ENCODE assay signal across 8 cellular contexts in genomic region chrX:103356023-103356798, GRCh38. TPM values are rescaled to one million over a fixed set of nuclear protein-coding genes. Genes with fewer than 3 reads are reported as not detected.
DNase-seq lines count a peak whose midpoint lies in the region; ATAC-seq lines count a peak whose summit lies in the region.

TCEAL9 (plus strand) TSS chrX:103356506; CDS start chrX:103357685, 1,179 bp downstream.

- peak within 1 kb of the TSS; percentile 91 for H3K27ac ChIP-seq in ACC112 (ENCODE audit: low read depth, low read length)

- H3K4me1 ChIP-seq in ACC112 (ENCODE audit: control insufficient read depth, insufficient read depth, low read length, unreplicated experiment), result peaks cover 22% of the 10 kb centered on the region

- intact Hi-C loops in left cardiac atrium (cut with DNase I), result no loop called here

- H2AFZ ChIP-seq in ACC112 (ENCODE audit: low read length, unreplicated experiment), result peak within 1 kb of the TSS; percentile 85

- H3K4me3 ChIP-seq in ACC112 (ENCODE audit: low read depth, low read length), result peak within 1 kb of the TSS; percentile 98

- peaks cover 9% of the 10 kb centered on the region for H3K36me3 ChIP-seq in ACC112 (ENCODE audit: insufficient read depth, low read length)

- H3K27me3 ChIP-seq in ACC112 (ENCODE audit: insufficient read depth, low read length), result no peaks in the 10 kb centered on the region

- DNase-seq in NCI-H2196 treated with DMSO at 0.1 percent for 48 hours (lab: John Stamatoyannopoulos, UW; ENCODE audit: unreplicated experiment) (peak; percentile 22), anterior cingulate cortex (lab: John Stamatoyannopoulos, UW) (peak in 55 of 58 donors; percentile 0 to 63 (median 31)), left cardiac atrium (peak; percentile 65), occipital lobe (lab: John Stamatoyannopoulos, UW) (no peak)
- no peak for DNase-seq in stimulated activated CD4-positive, alpha-beta T cell treated with anti-CD3 and anti-CD28 coated beads, Interleukin-12 subunit alpha, Interleukin-12 subunit beta, amount 100 ng/mL, for 4 hours

- H3K79me2 ChIP-seq in ACC112 (ENCODE audit: control insufficient read depth, insufficient read depth, low read length, unreplicated experiment), result peaks cover 27% of the 10 kb centered on the region

- ATAC-seq in GM18868 (IDR thresholded peaks at IDR 0.05; ENCODE audit: unreplicated experiment), result peak; percentile 81
- ATAC-seq in left cardiac atrium, result peak; percentile 95 to 98
- ATAC-seq in GM21423 (IDR thresholded peaks at IDR 0.05; ENCODE audit: unreplicated experiment), result no peak

RNA-seq across cellular contexts. Expression of gene TCEAL9, which starts in this region (rescaled TPM):
- total RNA-seq in left cardiac atrium (10 to 100 TPM; 28.6 to 42.1 TPM), occipital lobe (36.5 TPM)

Comparison
In these comparisons a context has a peak if more than half of its experiments do, and no peak if none do; other contexts are left out.
1. DNase-seq: peak in NCI-H2196 treated with DMSO at 0.1 percent for 48 hours (single experiment), anterior cingulate cortex (55 of 58) and left cardiac atrium (single experiment); none in occipital lobe (single experiment) and stimulated activated CD4-positive, alpha-beta T cell treated with anti-CD3 and anti-CD28 coated beads, Interleukin-12 subunit alpha, Interleukin-12 subunit beta, amount 100 ng/mL, for 4 hours (single experiment).